In the genomic region with DNA sequence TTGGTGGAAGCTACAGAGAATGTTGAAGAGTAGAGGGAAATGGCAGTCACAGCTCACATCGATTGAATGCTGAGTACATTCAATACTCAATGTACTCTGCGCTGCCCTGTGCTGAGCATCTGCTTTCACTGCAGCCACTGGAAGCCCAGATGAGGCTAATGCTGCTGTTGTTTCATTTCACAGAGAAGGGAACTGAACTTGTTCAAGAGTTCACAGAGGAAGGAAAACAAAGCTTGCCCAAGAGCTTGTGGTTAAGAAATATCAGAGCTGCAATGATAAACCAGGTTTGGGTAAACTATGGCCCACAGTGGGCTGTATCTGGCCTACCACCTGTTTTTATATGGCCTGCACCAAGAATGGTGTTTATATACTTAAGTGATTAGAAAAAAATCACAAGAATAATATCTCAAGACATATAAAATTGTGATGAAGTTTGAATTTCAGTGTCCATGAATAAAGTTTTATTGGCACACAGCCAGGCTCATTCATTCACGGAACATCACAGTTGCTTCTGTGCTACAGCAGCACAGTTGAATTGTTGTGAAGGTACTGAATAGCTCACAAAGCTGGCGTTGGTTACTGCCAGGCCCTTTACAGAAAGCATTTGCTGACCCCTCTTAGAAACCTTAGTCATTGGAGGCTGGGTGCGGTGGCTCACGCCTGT, we compare ENCODE assay signal across 1 cellular context.
TF ChIP-seq lines count a peak whose summit lies in the region.

No MANE protein-coding gene starts in this region.

TF ChIP-seq in HepG2, 621 proteins besides CTCF, POLR2A, EP300 and RAD21:
- TF ChIP-seq TCF7L2 (IDR thresholded peaks at IDR 0.05; ENCODE audit: low read depth, low read length) (no peak), FOXJ3 (CRISPR knock-in tag; IDR thresholded peaks at IDR 0.05; ENCODE audit: borderline replicate concordance) (no peak), ZNF225 (CRISPR knock-in tag; IDR thresholded peaks at IDR 0.05) (no peak), STAG1 (CRISPR knock-in tag; IDR thresholded peaks at IDR 0.05) (no peak), ZNF724P (CRISPR knock-in tag; IDR thresholded peaks at IDR 0.05; ENCODE audit: borderline replicate concordance) (no peak), ZNF460 (CRISPR knock-in tag; IDR thresholded peaks at IDR 0.05; ENCODE audit: borderline replicate concordance) (no peak), TOE1 (CRISPR knock-in tag; IDR thresholded peaks at IDR 0.05) (no peak), IRF2 (CRISPR knock-in tag; IDR thresholded peaks at IDR 0.05) (no peak), ZNF580 (CRISPR knock-in tag; IDR thresholded peaks at IDR 0.05; ENCODE audit: borderline replicate concordance, low read depth) (no peak), SOX13 (IDR thresholded peaks at IDR 0.05) (no peak), SOX13 (CRISPR knock-in tag; conservative IDR thresholded peaks at IDR 0.05 in 1 of 2, IDR thresholded peaks at IDR 0.05 in 1 of 2) (no peak), ZNF264 (CRISPR knock-in tag; IDR thresholded peaks at IDR 0.05) (no peak), THAP11 (CRISPR knock-in tag; IDR thresholded peaks at IDR 0.05) (no peak), CC2D1A (CRISPR knock-in tag; IDR thresholded peaks at IDR 0.05) (no peak), RFXANK (CRISPR knock-in tag; IDR thresholded peaks at IDR 0.05) (no peak), ZNF775 (CRISPR knock-in tag; IDR thresholded peaks at IDR 0.05; ENCODE audit: borderline replicate concordance) (no peak)
- TF ChIP-seq, protein P1, sequence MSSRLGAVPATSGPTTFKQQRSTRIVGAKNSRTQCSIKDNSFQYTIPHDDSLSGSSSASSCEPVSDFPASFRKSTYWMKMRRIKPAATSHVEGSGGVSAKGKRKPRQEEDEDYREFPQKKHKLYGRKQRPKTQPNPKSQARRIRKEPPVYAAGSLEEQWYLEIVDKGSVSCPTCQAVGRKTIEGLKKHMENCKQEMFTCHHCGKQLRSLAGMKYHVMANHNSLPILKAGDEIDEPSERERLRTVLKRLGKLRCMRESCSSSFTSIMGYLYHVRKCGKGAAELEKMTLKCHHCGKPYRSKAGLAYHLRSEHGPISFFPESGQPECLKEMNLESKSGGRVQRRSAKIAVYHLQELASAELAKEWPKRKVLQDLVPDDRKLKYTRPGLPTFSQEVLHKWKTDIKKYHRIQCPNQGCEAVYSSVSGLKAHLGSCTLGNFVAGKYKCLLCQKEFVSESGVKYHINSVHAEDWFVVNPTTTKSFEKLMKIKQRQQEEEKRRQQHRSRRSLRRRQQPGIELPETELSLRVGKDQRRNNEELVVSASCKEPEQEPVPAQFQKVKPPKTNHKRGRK (CRISPR knock-in tag; IDR thresholded peaks at IDR 0.05), result no peak
